15 cellular contexts compared by ENCODE assay signal in genomic region chr12:91718326-91718725, GRCh38.
A peak's percentile ranks its signal among the peaks of the same experiment; 100 is the strongest.
DNase-seq lines count a peak whose midpoint lies in the region; ATAC-seq and TF ChIP-seq lines count a peak whose summit lies in the region.
"Had no signal": no experiment of that assay in that cellular context is flagged by ENCODE, and none has a peak within 500 bp of the region (broad histone marks: within the 10 kb centered on the region; RNA-seq: fewer than 3 reads in every experiment).

No MANE protein-coding gene starts in this region.

- H3K27me3 ChIP-seq in breast epithelium (no peaks in the 10 kb centered on the region), skeletal muscle satellite cell (ENCODE audit: control insufficient read depth, insufficient read depth, low read length) (no peaks in the 10 kb centered on the region)

- peak; percentile 16 for DNase-seq in MCF 10A (ENCODE audit: unreplicated experiment)
- no peak for DNase-seq in breast epithelium (ENCODE audit: low spot score in 2 of 2)
- DNase-seq in amniotic epithelial cell (ENCODE audit: low read depth) = peak; percentile 66
- peak; percentile 63 for DNase-seq in fibroblast of villous mesenchyme (ENCODE audit: low read depth)
- no peak for DNase-seq in activated naive CD4-positive, alpha-beta T cell treated with anti-CD3 and anti-CD28 coated beads, Interleukin-2, amount 50 U/mL, for 16 hours
- DNase-seq in stimulated activated CD4-positive, alpha-beta T cell treated with anti-CD3 and anti-CD28 coated beads, Interleukin-4, amount 100 ng/mL, for 4 hours = no peak
- DNase-seq: C1 segment of cervical spinal cord; Calu3; CD4-positive, alpha-beta T cell; DMS 273 treated with DMSO at 0.1 percent for 48 hours; GOT3; H9 had no signal

- H3K9me3 ChIP-seq in breast epithelium = no peaks in the 10 kb centered on the region
- no peaks in the 10 kb centered on the region for H3K9me3 ChIP-seq in skeletal muscle satellite cell (replicated peaks; ENCODE audit: low read length)

- CTCF ChIA-PET in MCF 10A (lab: Yijun Ruan, JAX) = interaction anchor here (0.6 to 1.2 kb wide), 2 partner anchors 95 to 258 kb away, joined by 3 read pairs; no protein-coding TSS in a partner anchor

- H3K4me3 Mint-ChIP-seq in MCF 10A (ENCODE audit: unreplicated experiment) = peak overlapping the region; percentile 21
- H3K4me3 Mint-ChIP-seq: B cell; CD4-positive, alpha-beta T cell; H9 had no signal

- H3K27ac Mint-ChIP-seq in MCF 10A (ENCODE audit: low read depth, unreplicated experiment) = peak overlapping the region; percentile 94
- H3K27ac Mint-ChIP-seq: B cell; CD4-positive, alpha-beta T cell; H9 had no signal

- no peak for TF ChIP-seq POLR2A in breast epithelium (IDR thresholded peaks at IDR 0.05)

- H3K9ac ChIP-seq in skeletal muscle satellite cell (ENCODE audit: low read depth, low read length) = peak overlapping the region; percentile 39

- no peak for ATAC-seq in GM19463 (IDR thresholded peaks at IDR 0.05; ENCODE audit: unreplicated experiment)

- POLR2A ChIA-PET in MCF 10A (lab: Yijun Ruan, JAX) = interaction anchor here (0.5 to 6.6 kb wide), 21 partner anchors 13 to 530 kb away, joined by 3 to 59 read pairs (median 4); partner anchors contain the start of gene BTG1

- peaks cover 59% of the 10 kb centered on the region for H3K4me1 Mint-ChIP-seq in MCF 10A (ENCODE audit: insufficient read depth, unreplicated experiment)
- H3K4me1 Mint-ChIP-seq: B cell had no signal

- H3K36me3 ChIP-seq in breast epithelium (no peaks in the 10 kb centered on the region), skeletal muscle satellite cell (ENCODE audit: insufficient read depth, low read length) (no peaks in the 10 kb centered on the region)

- no TSS peak for BruUV-seq in MCF 10A (replicated peaks; lab: Mats Ljungman, UMichigan)

- H3K27me3 Mint-ChIP-seq in MCF 10A (ENCODE audit: insufficient read depth, unreplicated experiment) = no peaks in the 10 kb centered on the region
- H3K27me3 Mint-ChIP-seq: CD4-positive, alpha-beta T cell had no signal

- H3K4me1 ChIP-seq in breast epithelium = no peaks in the 10 kb centered on the region
- H3K4me1 ChIP-seq in skeletal muscle satellite cell (ENCODE audit: control insufficient read depth, insufficient read depth, low read length) = peaks cover 20% of the 10 kb centered on the region

- H3K4me3 ChIP-seq in breast epithelium (no peak overlapping the region), fibroblast of villous mesenchyme (ENCODE audit: low read depth, low read length) (no peak overlapping the region), skeletal muscle satellite cell (ENCODE audit: low read length) (no peak overlapping the region)

- peaks cover 16% of the 10 kb centered on the region for H3K9me3 Mint-ChIP-seq in MCF 10A (ENCODE audit: unreplicated experiment)
- H3K9me3 Mint-ChIP-seq: CD4-positive, alpha-beta T cell; H9 had no signal

- H3K4me2 ChIP-seq in skeletal muscle satellite cell (ENCODE audit: low read length) = peak overlapping the region; percentile 57

- intact Hi-C loops in MCF 10A (cut with micrococcal nuclease) (no loop called here), breast epithelium (cut with DNase I; ENCODE audit: low total_unique reads) (no loop called here)

- H3K27ac ChIP-seq in breast epithelium = peak overlapping the region in 1 of 2 donors; percentile 22

- no peak for TF ChIP-seq CTCF in MCF 10A (IDR thresholded peaks at IDR 0.05; ENCODE audit: unreplicated experiment)
- TF ChIP-seq CTCF in breast epithelium (IDR thresholded peaks at IDR 0.05) = no peak
- TF ChIP-seq CTCF in fibroblast of villous mesenchyme (IDR thresholded peaks at IDR 0.05; ENCODE audit: insufficient read depth, low read depth, low read length) = no peak

- H3K36me3 Mint-ChIP-seq in MCF 10A (ENCODE audit: insufficient read depth, unreplicated experiment) = no peaks in the 10 kb centered on the region

Comparison
In these comparisons a context has a peak if more than half of its experiments do, and no peak if none do; other contexts are left out.
1. DNase-seq: peak in MCF 10A (single experiment), amniotic epithelial cell (single experiment) and fibroblast of villous mesenchyme (single experiment); none in breast epithelium (0 of 2), activated naive CD4-positive, alpha-beta T cell treated with anti-CD3 and anti-CD28 coated beads, Interleukin-2, amount 50 U/mL, for 16 hours (single experiment) and stimulated activated CD4-positive, alpha-beta T cell treated with anti-CD3 and anti-CD28 coated beads, Interleukin-4, amount 100 ng/mL, for 4 hours (0 of 2).